16 cellular contexts compared by ENCODE assay signal in genomic region chr2:206708286-206708685, GRCh38. TPM values are rescaled to one million over a fixed set of nuclear protein-coding genes. Genes with fewer than 3 reads are reported as not detected.
DNase-seq lines count a peak whose midpoint lies in the region; ATAC-seq, FAIRE-seq and TF ChIP-seq lines count a peak whose summit lies in the region.
"Had no signal": no experiment of that assay in that cellular context is flagged by ENCODE, and none has a peak within 500 bp of the region (broad histone marks: within the 10 kb centered on the region; RNA-seq: fewer than 3 reads in every experiment).

No MANE protein-coding gene starts in this region.

- intact Hi-C loops in left colon (cut with DNase I, micrococcal nuclease): no loop called here

- no peak for TF ChIP-seq CTCF in HEK293 (tag by site-specific recombination; IDR thresholded peaks at IDR 0.05)

- H3K27ac ChIP-seq in HEK293 (ENCODE audit: extremely low read depth, low read depth, low read length): no peak overlapping the region
- no peak overlapping the region for H3K27ac ChIP-seq in small intestine (ENCODE audit: low read depth in 1 of 2, low read length in 1 of 2)
- H3K27ac ChIP-seq: BLaER1 treated with 17β-estradiol and CSF1 and Interleukin-3, amounts not matched to agents 10 nM and 100 nM had no signal

- FAIRE-seq in small intestine (lab: Jason Lieb, UNC): no peak
- FAIRE-seq: H54 had no signal

- peaks cover 0 to 3% of the 10 kb centered on the region in 2 donors for H3K27me3 ChIP-seq in small intestine (ENCODE audit: control insufficient read depth in 2 of 2, insufficient read depth in 2 of 2, low read length in 2 of 2)

- WGBS in small intestine, 3 donors: 13 to 53% (median 30%) methylated on average over 5 of the region's 5 CpGs

- DNase-seq in NCI-H2227 (lab: John Stamatoyannopoulos, UW; ENCODE audit: unreplicated experiment) (peak; percentile 18), NCI-H2227 treated with DMSO at 0.1 percent for 48 hours (lab: John Stamatoyannopoulos, UW) (no peak), left colon (peak in 1 of 2 donors; percentile 6), small intestine (peak; percentile 27), superior temporal gyrus (ENCODE audit: extremely low spot score) (no peak)
- DNase-seq: ACHN; Calu3; CD4-positive, CD25-positive, alpha-beta regulatory T cell; DMS 273 treated with DMSO at 0.1 percent for 48 hours had no signal

- no peaks in the 10 kb centered on the region for H3K4me1 ChIP-seq in HEK293 (ENCODE audit: control insufficient read depth, insufficient read depth, low read length)
- H3K4me1 ChIP-seq in small intestine (ENCODE audit: control insufficient read depth in 2 of 2, insufficient read depth in 1 of 2, low read depth in 1 of 2, low read length in 1 of 2): no peaks in the 10 kb centered on the region

- H3K36me3 ChIP-seq in HEK293 (ENCODE audit: control insufficient read depth in 2 of 2, insufficient read depth in 1 of 2, low read length in 2 of 2) (no peaks in the 10 kb centered on the region), small intestine (ENCODE audit: control insufficient read depth in 2 of 2, insufficient read depth in 2 of 2, low read length in 2 of 2) (no peaks in the 10 kb centered on the region)
- H3K36me3 ChIP-seq: BLaER1 treated with 17β-estradiol and CSF1 and Interleukin-3, amounts not matched to agents 10 nM and 100 nM had no signal

- H3K4me3 ChIP-seq in HEK293 (ENCODE audit: low read depth, low read length) (no peak overlapping the region), small intestine (ENCODE audit: low read depth in 1 of 2, low read length in 2 of 2) (no peak overlapping the region)
- H3K4me3 ChIP-seq: BLaER1 treated with 17β-estradiol and CSF1 and Interleukin-3, amounts not matched to agents 10 nM and 100 nM had no signal

- H3K9me3 ChIP-seq in HEK293 (ENCODE audit: control insufficient read depth, insufficient read depth, low read depth, low read length) (no peaks in the 10 kb centered on the region), small intestine (ENCODE audit: control insufficient read depth, low read depth) (no peaks in the 10 kb centered on the region)
- H3K9me3 ChIP-seq: BLaER1 treated with 17β-estradiol and CSF1 and Interleukin-3, amounts not matched to agents 10 nM and 100 nM had no signal

- ATAC-seq in left colon: peak; percentile 90
- no peak for ATAC-seq in GM21717 (IDR thresholded peaks at IDR 0.05; ENCODE audit: unreplicated experiment)

- POLR2A ChIA-PET in HEK293 (lab: Yijun Ruan, JAX): no interaction called here

- CTCF ChIA-PET in HEK293 (lab: Yijun Ruan, JAX): interaction anchor here (1.0 to 1.3 kb wide), 2 partner anchors 14 to 74 kb away, joined by 3 to 6 read pairs; no protein-coding TSS in a partner anchor

TF ChIP-seq in HEK293, 187 proteins besides CTCF, POLR2A, EP300 and RAD21:
- TF ChIP-seq KLF10 (tag by site-specific recombination; IDR thresholded peaks at IDR 0.05) (no peak), ZNF292 (tag by site-specific recombination; IDR thresholded peaks at IDR 0.05; ENCODE audit: borderline replicate concordance, low read depth) (no peak), BCL11B (tag by site-specific recombination; IDR thresholded peaks at IDR 0.05; ENCODE audit: low read depth) (no peak), ZIC2 (tag by site-specific recombination; IDR thresholded peaks at IDR 0.05) (0 out of 2 replicates have a peak, but pooled peaks have one; percentile 13), ZBTB17 (tag by site-specific recombination; IDR thresholded peaks at IDR 0.05) (peak; percentile 43; the same call in 1 of the 2 replicates), ZSCAN16 (tag by site-specific recombination; IDR thresholded peaks at IDR 0.05) (no peak), PRDM6 (tag by site-specific recombination; IDR thresholded peaks at IDR 0.05) (0 out of 2 replicates have a peak, but pooled peaks have one; percentile 29), FEZF1 (tag by site-specific recombination; IDR thresholded peaks at IDR 0.05) (peak; percentile 52), ZNF521 (tag by site-specific recombination; IDR thresholded peaks at IDR 0.05) (no peak), ZNF555 (tag by site-specific recombination; conservative IDR thresholded peaks at IDR 0.05) (no peak), ZBTB6 (tag by site-specific recombination; IDR thresholded peaks at IDR 0.05) (no peak), ZNF843 (tag by site-specific recombination; IDR thresholded peaks at IDR 0.05) (peak; percentile 73), ZNF223 (tag by site-specific recombination; IDR thresholded peaks at IDR 0.05) (no peak), SETDB1 (IDR thresholded peaks at IDR 0.05; ENCODE audit: insufficient read length, low read length) (no peak), ZNF175 (tag by site-specific recombination; IDR thresholded peaks at IDR 0.05) (no peak), PRDM10 (tag by site-specific recombination; IDR thresholded peaks at IDR 0.05) (no peak)
TF ChIP-seq in HEK293: peak in this region for 5.

RNA-seq across cellular contexts. Expression of gene DYTN, which starts 9.9 kb away (rescaled TPM):
- not detected for total RNA-seq in left colon
- not detected for polyA plus RNA-seq in small intestine
- total RNA-seq: A172; Calu3; CD4-positive, CD25-positive, alpha-beta regulatory T cell; Daoy; HT1080 had no signal
- polyA plus RNA-seq: CD4-positive, CD25-positive, alpha-beta regulatory T cell had no signal

RNA-seq across cellular contexts. Expression of gene MDH1B, which starts 56.8 kb away (rescaled TPM):
- total RNA-seq in left colon: under 1 TPM in 1 of 2 donors, not detected in 1; 0.20 TPM
- polyA plus RNA-seq in small intestine: under 1 TPM in 1 of 3 donors, not detected in 2; 0.31 TPM
- total RNA-seq: CD4-positive, CD25-positive, alpha-beta regulatory T cell had no signal
- polyA plus RNA-seq: CD4-positive, CD25-positive, alpha-beta regulatory T cell had no signal

RNA-seq across cellular contexts. Expression of gene FASTKD2, which starts 57.1 kb away (rescaled TPM):
- total RNA-seq in left colon: 10 to 100 TPM; 19.1 to 21.8 TPM
- 10 to 100 TPM in 1 of 3 donors, 1 to 10 TPM in 2; 6.5 to 20.1 (median 6.8) TPM for polyA plus RNA-seq in small intestine

Comparison
In these comparisons a context has a peak if more than half of its experiments do, and no peak if none do; other contexts are left out.
1. DNase-seq: peak in NCI-H2227 (single experiment) and small intestine (single experiment); none in NCI-H2227 treated with DMSO at 0.1 percent for 48 hours (single experiment) and superior temporal gyrus (single experiment).